8 cellular contexts compared by ENCODE assay signal in genomic region chr15:22949074-22949547, GRCh38. TPM values are rescaled to one million over a fixed set of nuclear protein-coding genes. Genes with fewer than 3 reads are reported as not detected.
DNase-seq lines count a peak whose midpoint lies in the region; ATAC-seq and TF ChIP-seq lines count a peak whose summit lies in the region.

No MANE protein-coding gene starts in this region.

- intact Hi-C loops in Right ventricle myocardium inferior (cut with DNase I) = loop anchor here (5.0 kb wide), 1 partner anchor 33 kb away; the partner anchor contains the start of gene CYFIP1
- intact Hi-C loops in cardiac septum (cut with DNase I) = no loop called here
- intact Hi-C loops in activated CD8-positive, alpha-beta T cell treated with anti-CD3 and anti-CD28 coated beads for 36 hours (cut with micrococcal nuclease) = no loop called here
- intact Hi-C loops in heart right ventricle (cut with DNase I) = loop anchor here in 5 of 10 donors (2.0 to 10.0 kb wide), 4 partner anchors 32 to 114 kb away; partner anchors contain the start of genes CYFIP1 (in 3 of the 5) and NIPA2 (in 1 of the 5)

- TF ChIP-seq CTCF in activated CD8-positive, alpha-beta T cell treated with anti-CD3 and anti-CD28 coated beads for 36 hours (IDR thresholded peaks at IDR 0.05) = no peak
- TF ChIP-seq CTCF in heart right ventricle (IDR thresholded peaks at IDR 0.05) = no peak

- POLR2A ChIA-PET in activated CD8-positive, alpha-beta T cell treated with anti-CD3 and anti-CD28 coated beads for 36 hours (lab: Charles Lee) = no interaction called here

- H3K36me3 ChIP-seq in heart right ventricle = peaks cover 0 to 30% (median 5%) of the 10 kb centered on the region in 9 donors

- peaks cover 4 to 82% (median 64%) of the 10 kb centered on the region in 9 donors for H3K4me1 ChIP-seq in heart right ventricle

- peak overlapping the region; percentile 16 for H3K4me3 Mint-ChIP-seq in activated CD8-positive, alpha-beta T cell treated with anti-CD3 and anti-CD28 coated beads for 36 hours

- peaks cover 2% of the 10 kb centered on the region for H3K27me3 Mint-ChIP-seq in activated CD8-positive, alpha-beta T cell treated with anti-CD3 and anti-CD28 coated beads for 36 hours

- H3K4me1 Mint-ChIP-seq in activated CD8-positive, alpha-beta T cell treated with anti-CD3 and anti-CD28 coated beads for 36 hours (ENCODE audit: low read depth) = peaks cover 6% of the 10 kb centered on the region

- H3K36me3 Mint-ChIP-seq in activated CD8-positive, alpha-beta T cell treated with anti-CD3 and anti-CD28 coated beads for 36 hours (ENCODE audit: low read depth) = no peaks in the 10 kb centered on the region

- CTCF ChIA-PET in activated CD8-positive, alpha-beta T cell treated with anti-CD3 and anti-CD28 coated beads for 36 hours (lab: Charles Lee) = no interaction called here

- no peak overlapping the region for H3K27ac Mint-ChIP-seq in activated CD8-positive, alpha-beta T cell treated with anti-CD3 and anti-CD28 coated beads for 36 hours

- peak overlapping the region in 9 of 10 donors; percentile 62 to 81 (median 66) for H3K27ac ChIP-seq in heart right ventricle

- WGBS in heart right ventricle, 2 donors = 22 to 39% methylated on average over 21 of the region's 21 CpGs

- H3K27me3 ChIP-seq in heart right ventricle = no peaks in the 10 kb centered on the region

- no peaks in the 10 kb centered on the region for H3K9me3 ChIP-seq in heart right ventricle

- ATAC-seq in Right ventricle myocardium inferior = peak; percentile 93
- ATAC-seq in HG03066 (IDR thresholded peaks at IDR 0.05; ENCODE audit: low read depth, unreplicated experiment) = peak; percentile 75
- ATAC-seq in activated CD8-positive, alpha-beta T cell treated with anti-CD3 and anti-CD28 coated beads for 36 hours = peak; percentile 74
- peak; percentile 65 to 88 (median 80) for ATAC-seq in heart right ventricle

- H3K9me3 Mint-ChIP-seq in activated CD8-positive, alpha-beta T cell treated with anti-CD3 and anti-CD28 coated beads for 36 hours = no peaks in the 10 kb centered on the region

- peak; percentile 82 for DNase-seq in Right ventricle myocardium inferior (ENCODE audit: missing footprints)
- no peak for DNase-seq in cardiac septum (ENCODE audit: low spot score)
- peak; percentile 17 for DNase-seq in activated CD8-positive, alpha-beta T cell treated with anti-CD3 and anti-CD28 coated beads for 36 hours
- peak; percentile 74 to 84 for DNase-seq in heart right ventricle
- peak; percentile 68 for DNase-seq in skeletal muscle cell (ENCODE audit: low read depth)
- no peak for DNase-seq in SW480 (ENCODE audit: low spot score)
- DNase-seq in DMS79 treated with DMSO at 0.1 percent for 48 hours (lab: John Stamatoyannopoulos, UW) = no peak

- H3K4me3 ChIP-seq in heart right ventricle (peak overlapping the region in 6 of 10 donors; percentile 14 to 39 (median 32)), skeletal muscle cell (ENCODE audit: low read depth, low read length) (peak overlapping the region; percentile 30)

RNA-seq across cellular contexts. Expression of gene CYFIP1, which starts 31.1 kb away (rescaled TPM):
- total RNA-seq in Right ventricle myocardium inferior (32.1 TPM), cardiac septum (35.6 TPM), heart right ventricle (10 to 100 TPM; 17.6 to 56.6 (median 28.7) TPM)
- 10 to 100 TPM; 10.4 to 11.6 TPM for total RNA-seq in activated CD8-positive, alpha-beta T cell treated with anti-CD3 and anti-CD28 coated beads for 36 hours
- polyA plus RNA-seq in heart right ventricle = 10 to 100 TPM; 12.4 to 23.6 TPM

Comparison
In these comparisons a context has a peak if more than half of its experiments do, and no peak if none do; other contexts are left out.
1. DNase-seq: peak in Right ventricle myocardium inferior (single experiment), activated CD8-positive, alpha-beta T cell treated with anti-CD3 and anti-CD28 coated beads for 36 hours (single experiment), heart right ventricle (2 of 2) and skeletal muscle cell (single experiment); none in cardiac septum (single experiment), SW480 (single experiment) and DMS79 treated with DMSO at 0.1 percent for 48 hours (single experiment).
2. Peak in every context shown above with its lines, with median percentiles within 50 percentile points of each other: ATAC-seq.